In genomic region chrX:1496076-1496475, GRCh38 we compare ENCODE assay signal across 1 cellular context.
TF ChIP-seq lines count a peak whose summit lies in the region.

No MANE protein-coding gene starts in this region.

TF ChIP-seq in GM23338, 12 proteins besides CTCF, POLR2A, EP300 and RAD21:
- TF ChIP-seq, protein P1, sequence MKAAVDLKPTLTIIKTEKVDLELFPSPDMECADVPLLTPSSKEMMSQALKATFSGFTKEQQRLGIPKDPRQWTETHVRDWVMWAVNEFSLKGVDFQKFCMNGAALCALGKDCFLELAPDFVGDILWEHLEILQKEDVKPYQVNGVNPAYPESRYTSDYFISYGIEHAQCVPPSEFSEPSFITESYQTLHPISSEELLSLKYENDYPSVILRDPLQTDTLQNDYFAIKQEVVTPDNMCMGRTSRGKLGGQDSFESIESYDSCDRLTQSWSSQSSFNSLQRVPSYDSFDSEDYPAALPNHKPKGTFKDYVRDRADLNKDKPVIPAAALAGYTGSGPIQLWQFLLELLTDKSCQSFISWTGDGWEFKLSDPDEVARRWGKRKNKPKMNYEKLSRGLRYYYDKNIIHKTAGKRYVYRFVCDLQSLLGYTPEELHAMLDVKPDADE (IDR thresholded peaks at IDR 0.05): no peak
- TF ChIP-seq EZH2phosphoT487 (IDR thresholded peaks at IDR 0.05; ENCODE audit: unreplicated experiment): no peak
- TF ChIP-seq EZH2 (IDR thresholded peaks at IDR 0.05; ENCODE audit: low read depth, unreplicated experiment): no peak
- TF ChIP-seq ZNF114 (CRISPR knock-in tag; IDR thresholded peaks at IDR 0.05): no peak
- TF ChIP-seq NANOG (IDR thresholded peaks at IDR 0.05; ENCODE audit: borderline replicate concordance): no peak
- TF ChIP-seq, protein P2, sequence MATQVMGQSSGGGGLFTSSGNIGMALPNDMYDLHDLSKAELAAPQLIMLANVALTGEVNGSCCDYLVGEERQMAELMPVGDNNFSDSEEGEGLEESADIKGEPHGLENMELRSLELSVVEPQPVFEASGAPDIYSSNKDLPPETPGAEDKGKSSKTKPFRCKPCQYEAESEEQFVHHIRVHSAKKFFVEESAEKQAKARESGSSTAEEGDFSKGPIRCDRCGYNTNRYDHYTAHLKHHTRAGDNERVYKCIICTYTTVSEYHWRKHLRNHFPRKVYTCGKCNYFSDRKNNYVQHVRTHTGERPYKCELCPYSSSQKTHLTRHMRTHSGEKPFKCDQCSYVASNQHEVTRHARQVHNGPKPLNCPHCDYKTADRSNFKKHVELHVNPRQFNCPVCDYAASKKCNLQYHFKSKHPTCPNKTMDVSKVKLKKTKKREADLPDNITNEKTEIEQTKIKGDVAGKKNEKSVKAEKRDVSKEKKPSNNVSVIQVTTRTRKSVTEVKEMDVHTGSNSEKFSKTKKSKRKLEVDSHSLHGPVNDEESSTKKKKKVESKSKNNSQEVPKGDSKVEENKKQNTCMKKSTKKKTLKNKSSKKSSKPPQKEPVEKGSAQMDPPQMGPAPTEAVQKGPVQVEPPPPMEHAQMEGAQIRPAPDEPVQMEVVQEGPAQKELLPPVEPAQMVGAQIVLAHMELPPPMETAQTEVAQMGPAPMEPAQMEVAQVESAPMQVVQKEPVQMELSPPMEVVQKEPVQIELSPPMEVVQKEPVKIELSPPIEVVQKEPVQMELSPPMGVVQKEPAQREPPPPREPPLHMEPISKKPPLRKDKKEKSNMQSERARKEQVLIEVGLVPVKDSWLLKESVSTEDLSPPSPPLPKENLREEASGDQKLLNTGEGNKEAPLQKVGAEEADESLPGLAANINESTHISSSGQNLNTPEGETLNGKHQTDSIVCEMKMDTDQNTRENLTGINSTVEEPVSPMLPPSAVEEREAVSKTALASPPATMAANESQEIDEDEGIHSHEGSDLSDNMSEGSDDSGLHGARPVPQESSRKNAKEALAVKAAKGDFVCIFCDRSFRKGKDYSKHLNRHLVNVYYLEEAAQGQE (IDR thresholded peaks at IDR 0.05; ENCODE audit: unreplicated experiment): no peak
- TF ChIP-seq ZNF331 (CRISPR knock-in tag; IDR thresholded peaks at IDR 0.05; ENCODE audit: low read depth): no peak
- no peak for TF ChIP-seq CREB1 (CRISPR knock-in tag; IDR thresholded peaks at IDR 0.05; ENCODE audit: low read depth)
